ENCODE assay signal across 11 cellular contexts in the genomic region with DNA sequence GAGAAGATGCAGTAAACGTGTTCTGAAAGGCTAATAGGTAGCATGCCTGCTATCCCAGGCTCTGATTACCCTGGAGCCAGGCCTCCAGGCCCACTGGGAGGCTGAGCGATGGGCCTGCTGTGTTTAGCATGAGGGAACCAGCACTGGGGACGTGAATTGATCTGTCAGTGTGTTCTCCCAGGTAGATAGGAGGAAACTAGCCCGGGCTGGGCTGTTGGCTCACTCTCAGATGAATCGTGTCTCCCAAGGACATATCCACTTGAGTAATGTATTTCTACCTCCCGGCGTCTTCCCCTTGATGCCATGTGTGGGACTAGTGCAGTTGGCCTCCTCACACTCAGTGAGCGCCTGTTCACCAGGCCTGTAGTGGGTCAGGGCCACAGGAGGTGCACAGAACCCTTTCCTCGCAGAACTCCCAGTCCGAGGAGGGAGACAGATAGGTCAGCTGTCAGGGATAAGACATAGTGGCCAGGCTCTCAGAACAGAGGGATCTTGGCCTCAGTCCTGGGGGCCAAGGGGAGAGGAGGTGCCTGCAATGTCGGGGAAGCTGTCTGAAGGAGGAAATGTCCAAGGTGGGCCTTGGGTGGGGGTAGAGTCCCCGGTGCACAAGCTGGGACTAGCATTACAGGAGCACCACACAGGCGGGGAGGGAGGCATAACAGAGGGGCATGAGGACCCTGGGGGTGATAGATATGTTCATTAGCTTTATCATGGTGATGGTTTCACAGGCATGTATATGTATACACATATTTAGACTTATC.
"Had no signal": no experiment of that assay in that cellular context is flagged by ENCODE, and none has a peak within 500 bp of the region (broad histone marks: within the 10 kb centered on the region; RNA-seq: fewer than 3 reads in every experiment).

No MANE protein-coding gene starts in this region.

- H3K27me3 ChIP-seq: brain microvascular endothelial cell, left lung had no signal

- H3K4me3 Mint-ChIP-seq: activated naive CD4-positive, alpha-beta T cell treated with anti-CD3 and anti-CD28 coated beads, Interleukin-2, amount 50 U/mL, for 24 hours; activated T-helper 17 cell treated with anti-CD3 and anti-CD28 coated beads, Interleukin-2, amount 50 U/mL, for 72 hours had no signal

- H3K9me3 ChIP-seq: left lung had no signal

- H3K27ac Mint-ChIP-seq: activated naive CD4-positive, alpha-beta T cell treated with anti-CD3 and anti-CD28 coated beads, Interleukin-2, amount 50 U/mL, for 24 hours; activated T-helper 17 cell treated with anti-CD3 and anti-CD28 coated beads, Interleukin-2, amount 50 U/mL, for 72 hours had no signal

- DNase-seq: activated CD4-positive, alpha-beta T cell treated with anti-CD3 and anti-CD28 coated beads for 48 hours; activated CD8-positive, alpha-beta memory T cell treated with anti-CD3 and anti-CD28 coated beads for 24 hours; amygdala; head of caudate nucleus; mesendoderm; stimulated activated naive CD4-positive, alpha-beta T cell treated with Interleukin-2 at 50 U/mL for 16 hours; T1000 had no signal

- H3K9me3 Mint-ChIP-seq: activated naive CD4-positive, alpha-beta T cell treated with anti-CD3 and anti-CD28 coated beads, Interleukin-2, amount 50 U/mL, for 24 hours; activated T-helper 17 cell treated with anti-CD3 and anti-CD28 coated beads, Interleukin-2, amount 50 U/mL, for 72 hours had no signal

- H3K4me3 ChIP-seq: left lung had no signal

- H3K27ac ChIP-seq: brain microvascular endothelial cell, left lung had no signal

- H3K36me3 ChIP-seq: brain microvascular endothelial cell had no signal

- H3K4me1 Mint-ChIP-seq: activated naive CD4-positive, alpha-beta T cell treated with anti-CD3 and anti-CD28 coated beads, Interleukin-2, amount 50 U/mL, for 24 hours had no signal

- H3K27me3 Mint-ChIP-seq: activated naive CD4-positive, alpha-beta T cell treated with anti-CD3 and anti-CD28 coated beads, Interleukin-2, amount 50 U/mL, for 24 hours; activated T-helper 17 cell treated with anti-CD3 and anti-CD28 coated beads, Interleukin-2, amount 50 U/mL, for 72 hours had no signal
